27 cellular contexts compared by ENCODE assay signal in the genomic region with DNA sequence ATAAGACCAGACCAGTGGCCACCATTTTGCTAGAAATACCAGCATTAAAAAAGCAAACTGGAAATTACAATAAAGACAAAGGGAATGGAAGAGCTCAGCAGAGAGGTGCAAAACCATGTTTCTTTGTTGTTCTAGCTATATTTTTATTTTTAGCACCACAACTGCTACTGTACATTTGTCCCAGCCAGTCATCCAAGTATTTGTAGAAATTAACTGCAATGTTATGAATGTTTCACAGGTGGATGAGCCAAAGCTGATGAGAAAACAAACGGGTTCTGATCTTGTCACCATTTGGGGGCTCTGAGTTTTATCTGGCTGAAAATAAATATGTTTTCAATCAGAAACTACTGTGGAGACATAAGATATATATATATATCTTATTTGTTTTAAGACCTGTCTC.
"Had no signal": no experiment of that assay in that cellular context is flagged by ENCODE, and none has a peak within 500 bp of the region (broad histone marks: within the 10 kb centered on the region; RNA-seq: fewer than 3 reads in every experiment).

No MANE protein-coding gene starts in this region.

- ATAC-seq: naive thymus-derived CD8-positive, alpha-beta T cell; pancreas; right cardiac atrium; sciatic nerve; stimulated activated effector memory CD8-positive, alpha-beta T cell treated with anti-CD3 and anti-CD28 coated beads, Interleukin-12 subunit alpha, Interleukin-12 subunit beta, amount 100 ng/mL, for 72 hours; upper lobe of right lung had no signal

- FAIRE-seq: urothelium cell line had no signal

- H3K4me3 ChIP-seq: left ventricle myocardium inferior, lung, pancreas, prostate gland, spleen, suprapubic skin, thoracic aorta, tibial artery, upper lobe of right lung had no signal

- DNase-seq: islet precursor cell; left ventricle myocardium inferior; mesendoderm; naive thymus-derived CD8-positive, alpha-beta T cell; nucleus accumbens; pancreas; posterior cingulate gyrus; retina; right cardiac atrium; small intestine; spleen; stimulated activated CD4-positive, alpha-beta T cell treated with anti-CD3 and anti-CD28 coated beads, Interleukin-4, amount 100 ng/mL, for 24 hours; stimulated activated naive CD4-positive, alpha-beta T cell; tibial artery; trophoblast cell; upper lobe of right lung had no signal

- H3K4me3 Mint-ChIP-seq: mesothelial cell of epicardium; naive thymus-derived CD8-positive, alpha-beta T cell; nephron; neural crest cell; stimulated activated effector memory CD8-positive, alpha-beta T cell treated with anti-CD3 and anti-CD28 coated beads, Interleukin-12 subunit alpha, Interleukin-12 subunit beta, amount 100 ng/mL, for 72 hours; stimulated activated naive CD8-positive, alpha-beta T cell treated with anti-CD3 and anti-CD28 coated beads, Interleukin-15, Interleukin-2, amounts not matched to agents 100 ng/mL and 50 ng/mL, for 24 hours had no signal

- H3K27ac Mint-ChIP-seq: mesothelial cell of epicardium; naive thymus-derived CD8-positive, alpha-beta T cell; stimulated activated effector memory CD8-positive, alpha-beta T cell treated with anti-CD3 and anti-CD28 coated beads, Interleukin-12 subunit alpha, Interleukin-12 subunit beta, amount 100 ng/mL, for 72 hours; stimulated activated naive CD8-positive, alpha-beta T cell treated with anti-CD3 and anti-CD28 coated beads, Interleukin-15, Interleukin-2, amounts not matched to agents 100 ng/mL and 50 ng/mL, for 24 hours had no signal

- H3K36me3 ChIP-seq: left ventricle myocardium inferior, pancreas, prostate gland, spleen, suprapubic skin, thoracic aorta, tibial artery, upper lobe of right lung had no signal

- H3K27me3 Mint-ChIP-seq: stimulated activated naive CD8-positive, alpha-beta T cell treated with anti-CD3 and anti-CD28 coated beads, Interleukin-15, Interleukin-2, amounts not matched to agents 100 ng/mL and 50 ng/mL, for 24 hours had no signal

- H3K27me3 ChIP-seq: pancreas, spleen, suprapubic skin, upper lobe of right lung had no signal

- H3K4me1 ChIP-seq: left ventricle myocardium inferior, pancreas, prostate gland, spleen, suprapubic skin, tibial artery, upper lobe of right lung had no signal

- H3K9me3 ChIP-seq: left ventricle myocardium inferior, pancreas, prostate gland, spleen, suprapubic skin, thoracic aorta, tibial artery, upper lobe of right lung had no signal

- H3K4me1 Mint-ChIP-seq: mesothelial cell of epicardium; naive thymus-derived CD8-positive, alpha-beta T cell; neural crest cell; stimulated activated effector memory CD8-positive, alpha-beta T cell treated with anti-CD3 and anti-CD28 coated beads, Interleukin-12 subunit alpha, Interleukin-12 subunit beta, amount 100 ng/mL, for 72 hours had no signal

- H3K27ac ChIP-seq: left ventricle myocardium inferior, pancreas, prostate gland, spleen, suprapubic skin, thoracic aorta, tibial artery, upper lobe of right lung had no signal

- H3K9me3 Mint-ChIP-seq: mesothelial cell of epicardium; naive thymus-derived CD8-positive, alpha-beta T cell; nephron; neural crest cell; stimulated activated effector memory CD8-positive, alpha-beta T cell treated with anti-CD3 and anti-CD28 coated beads, Interleukin-12 subunit alpha, Interleukin-12 subunit beta, amount 100 ng/mL, for 72 hours; stimulated activated naive CD8-positive, alpha-beta T cell treated with anti-CD3 and anti-CD28 coated beads, Interleukin-15, Interleukin-2, amounts not matched to agents 100 ng/mL and 50 ng/mL, for 24 hours had no signal

- H3K36me3 Mint-ChIP-seq: mesothelial cell of epicardium; naive thymus-derived CD8-positive, alpha-beta T cell had no signal
